In the genomic region with DNA sequence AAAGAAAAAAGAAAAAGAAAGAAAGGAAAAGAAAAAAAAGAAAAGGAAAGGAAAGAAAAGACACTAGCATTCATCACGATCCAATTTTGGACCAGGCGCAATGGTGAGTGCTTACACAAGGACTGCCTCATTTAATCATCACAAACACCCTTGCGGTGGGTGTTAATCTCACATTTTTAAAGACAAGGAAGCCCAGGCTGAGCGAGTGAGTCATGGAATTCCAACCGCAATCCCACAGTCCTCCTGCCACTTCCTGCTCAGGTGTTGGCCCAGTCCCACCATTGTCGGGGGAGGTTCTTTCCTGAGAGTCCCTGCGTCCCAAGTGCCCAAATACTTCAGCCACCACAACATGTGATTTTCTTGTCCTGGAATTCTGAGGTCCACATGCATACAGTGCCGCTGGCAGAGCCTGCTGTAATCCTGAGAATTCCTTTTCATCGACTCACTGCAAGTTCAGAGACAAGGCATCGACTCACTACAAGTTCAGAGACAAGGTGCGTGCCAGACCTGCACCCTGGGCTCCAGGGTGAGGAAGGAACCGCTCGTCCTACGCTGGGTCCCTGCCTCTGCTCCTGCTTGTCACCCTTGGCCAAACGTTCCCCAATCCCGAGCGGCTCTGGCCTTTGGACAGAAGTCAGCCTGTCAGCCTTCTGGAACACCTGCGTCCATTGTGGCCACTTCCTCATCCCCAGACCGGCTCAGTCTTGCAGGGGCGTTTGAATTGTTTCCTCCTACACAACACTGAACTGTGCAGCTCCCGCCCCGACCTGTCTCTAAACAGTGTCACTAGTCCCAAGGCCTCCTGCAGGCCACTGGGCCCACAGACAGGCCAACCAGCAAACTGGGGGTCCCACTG, we compare ENCODE assay signal across 11 cellular contexts. TPM values are rescaled to one million over a fixed set of nuclear protein-coding genes. Genes with fewer than 3 reads are reported as not detected.
DNase-seq lines count a peak whose midpoint lies in the region; ATAC-seq and TF ChIP-seq lines count a peak whose summit lies in the region.
"Had no signal": no experiment of that assay in that cellular context is flagged by ENCODE, and none has a peak within 500 bp of the region (broad histone marks: within the 10 kb centered on the region; RNA-seq: fewer than 3 reads in every experiment).

No MANE protein-coding gene starts in this region.

- ATAC-seq in heart right ventricle: peak in 5 of 8 donors; percentile 6 to 68 (median 26)
- no peak for ATAC-seq in Right ventricle myocardium superior (ENCODE audit: poor library complexity)
- ATAC-seq in HG03039 (IDR thresholded peaks at IDR 0.05; ENCODE audit: unreplicated experiment): no peak

- H3K4me1 ChIP-seq in heart right ventricle: peaks cover 0 to 17% (median 0%) of the 10 kb centered on the region in 9 donors

- H3K4me3 ChIP-seq in heart right ventricle: no peak overlapping the region
- H3K4me3 ChIP-seq in astrocyte of the cerebellum (ENCODE audit: low read depth, low read length): no peak overlapping the region
- no peak overlapping the region for H3K4me3 ChIP-seq in kidney epithelial cell (ENCODE audit: low read depth, low read length)
- H3K4me3 ChIP-seq: BLaER1 treated with 17β-estradiol and CSF1 and Interleukin-3, amounts not matched to agents 10 nM and 100 nM had no signal

- H3K36me3 ChIP-seq in heart right ventricle (no peaks in the 10 kb centered on the region), kidney epithelial cell (ENCODE audit: control insufficient read depth, insufficient read depth, low read length) (no peaks in the 10 kb centered on the region)

- peaks cover 0 to 31% (median 5%) of the 10 kb centered on the region in 7 donors for H3K27me3 ChIP-seq in heart right ventricle
- no peaks in the 10 kb centered on the region for H3K27me3 ChIP-seq in kidney epithelial cell (ENCODE audit: control insufficient read depth, insufficient read depth, low read length)
- H3K27me3 ChIP-seq: BLaER1 treated with 17β-estradiol and CSF1 and Interleukin-3, amounts not matched to agents 10 nM and 100 nM had no signal

- DNase-seq in heart right ventricle (peak in 1 of 2 donors; percentile 19), Right ventricle myocardium superior (no peak), astrocyte of the cerebellum (ENCODE audit: low read depth) (peak; percentile 100), kidney epithelial cell (ENCODE audit: low read depth) (peak; percentile 99), NAMALWA (ENCODE audit: low spot score) (no peak), substantia nigra (lab: John Stamatoyannopoulos, UW) (no peak)
- DNase-seq in stimulated activated CD4-positive, alpha-beta T cell treated with anti-CD3 and anti-CD28 coated beads, Interleukin-1b, Interleukin-23, amount 100 ng/mL, for 48 hours: no peak
- DNase-seq: NCI-H774 had no signal

- H3K9me3 ChIP-seq in heart right ventricle: no peaks in the 10 kb centered on the region

- H3K27ac ChIP-seq in heart right ventricle: peak overlapping the region in 2 of 10 donors; percentile 62 to 65
- no peak overlapping the region for H3K27ac ChIP-seq in substantia nigra (ENCODE audit: low read depth, low read length, poor library complexity, severe bottlenecking)
- H3K27ac ChIP-seq: BLaER1 treated with 17β-estradiol and CSF1 and Interleukin-3, amounts not matched to agents 10 nM and 100 nM had no signal

- in situ Hi-C loops in astrocyte of the cerebellum (cut with HindIII; ENCODE audit: low sequenced_read_pairs): no loop called here

- TF ChIP-seq CTCF in heart right ventricle (IDR thresholded peaks at IDR 0.05): no peak
- no peak for TF ChIP-seq CTCF in astrocyte of the cerebellum (IDR thresholded peaks at IDR 0.05; ENCODE audit: low read depth, low read length, missing control alignments)
- no peak for TF ChIP-seq CTCF in kidney epithelial cell (IDR thresholded peaks at IDR 0.05; ENCODE audit: insufficient read depth, low read length, poor library complexity, severe bottlenecking)

- 35 to 42% methylated on average over 22 of the region's 22 CpGs for WGBS in heart right ventricle, 2 donors

- intact Hi-C loops in heart right ventricle (cut with DNase I): loop anchor here in 1 of 10 donors (10.0 kb wide), 1 partner anchor 89 kb away; no protein-coding TSS in a partner anchor
- intact Hi-C loops in Right ventricle myocardium superior (cut with DNase I): no loop called here

RNA-seq across cellular contexts. Expression of a gene that starts 5.8 kb away (rescaled TPM):
- total RNA-seq in heart right ventricle (under 1 TPM in 2 of 10 donors, not detected in 8; 0.44 to 0.88 TPM), Right ventricle myocardium superior (not detected), kidney epithelial cell (1.1 and 2.8 TPM in 2 replicates)
- polyA plus RNA-seq in heart right ventricle: under 1 TPM in 1 of 2 donors, not detected in 1; 0.07 TPM

RNA-seq across cellular contexts. Expression of a gene that starts 18.8 kb away (rescaled TPM):
- total RNA-seq in heart right ventricle: under 1 TPM in 1 of 10 donors, not detected in 9; 0.20 TPM
- polyA plus RNA-seq in heart right ventricle: not detected
- total RNA-seq in Right ventricle myocardium superior: not detected
- total RNA-seq in kidney epithelial cell: 0.29 and 3.0 TPM in 2 replicates

RNA-seq across cellular contexts. Expression of a gene that starts 22.1 kb away (rescaled TPM):
- total RNA-seq in heart right ventricle: under 1 TPM in 1 of 10 donors, not detected in 9; 0.21 TPM
- polyA plus RNA-seq in heart right ventricle: not detected
- not detected for total RNA-seq in Right ventricle myocardium superior
- 71.8 and 76.0 TPM in 2 replicates for total RNA-seq in kidney epithelial cell

RNA-seq across cellular contexts. Expression of a gene that starts 37.6 kb away (rescaled TPM):
- total RNA-seq in heart right ventricle: not detected
- not detected for polyA plus RNA-seq in heart right ventricle
- total RNA-seq in Right ventricle myocardium superior: not detected
- not detected in 2 replicates for total RNA-seq in kidney epithelial cell
- total RNA-seq: lower leg skin had no signal

RNA-seq across cellular contexts. Expression of a gene that starts 47.1 kb away (rescaled TPM):
- total RNA-seq in heart right ventricle (10 to 100 TPM; 18.1 to 28.9 (median 21.9) TPM), Right ventricle myocardium superior (27.9 TPM), kidney epithelial cell (58.6 and 69.5 TPM in 2 replicates)
- 10 to 100 TPM; 36.8 to 65.7 TPM for polyA plus RNA-seq in heart right ventricle

Comparison
In these comparisons a context has a peak if more than half of its experiments do, and no peak if none do; other contexts are left out.
1. ATAC-seq: peak in heart right ventricle (5 of 8); none in Right ventricle myocardium superior (single experiment) and HG03039 (single experiment).
2. DNase-seq: peak in astrocyte of the cerebellum (single experiment) and kidney epithelial cell (single experiment); none in Right ventricle myocardium superior (single experiment), stimulated activated CD4-positive, alpha-beta T cell treated with anti-CD3 and anti-CD28 coated beads, Interleukin-1b, Interleukin-23, amount 100 ng/mL, for 48 hours (single experiment), NAMALWA (single experiment) and substantia nigra (0 of 49).
3. RNA of a gene that starts 22.1 kb away (total RNA-seq): 71.8 to 76.0 TPM in kidney epithelial cell; 0.21 TPM in heart right ventricle and not detected in Right ventricle myocardium superior (single experiment); every median in the first group is over 10 times any median in the second.